Comparison of ENCODE assay signal across 12 cellular contexts in genomic region chr1:63868220-63868897, GRCh38.
DNase-seq lines count a peak whose midpoint lies in the region; ATAC-seq, FAIRE-seq and TF ChIP-seq lines count a peak whose summit lies in the region.
"Had no signal": no experiment of that assay in that cellular context is flagged by ENCODE, and none has a peak within 500 bp of the region (broad histone marks: within the 10 kb centered on the region; RNA-seq: fewer than 3 reads in every experiment).

No MANE protein-coding gene starts in this region.

- peaks cover 67% of the 10 kb centered on the region for H3K4me1 Mint-ChIP-seq in Calu3 (ENCODE audit: low read depth, unreplicated experiment)
- H3K4me1 Mint-ChIP-seq: activated CD4-positive, alpha-beta T cell treated with anti-CD3 and anti-CD28 coated beads, Interleukin-2, amount 10 ng/mL, durations not matched to agents 7 days and 5 days; memory B cell had no signal

- H3K79me2 ChIP-seq in GM12878 (ENCODE audit: control insufficient read depth, insufficient read depth, low read length): no peaks in the 10 kb centered on the region

- SMC1A ChIA-PET in GM12878 (lab: Charles Lee; ENCODE audit: uncharacterized antibody, unreplicated experiment): interaction anchor here (1.3 to 2.6 kb wide), 3 partner anchors 19 to 176 kb away, joined by 3 to 8 read pairs (median 5); no protein-coding TSS in a partner anchor

- H3K27me3 ChIP-seq in GM12878 (replicated peaks in 1 of 2; ENCODE audit: control insufficient read depth in 2 of 2, insufficient read depth in 2 of 2, low read length in 1 of 2) (0 out of 4 replicates have a peak, but pooled peaks cover 0 to 2% of the 10 kb centered on the region in 2 experiments), lung (ENCODE audit: control insufficient read depth, insufficient read depth) (no peaks in the 10 kb centered on the region)

- no peak for TF ChIP-seq POLR2A in GM12878 (IDR thresholded peaks at IDR 0.05; ENCODE audit: low read depth, low read length)

- H4K20me1 ChIP-seq in GM12878 (ENCODE audit: control insufficient read depth, insufficient read depth): no peaks in the 10 kb centered on the region; the same call in 1 of the 2 replicates

- BruUV-seq in Calu3 (replicated peaks; lab: Mats Ljungman, UMichigan): no TSS peak
- no TSS peak for BruUV-seq in GM12878 (replicated peaks; lab: Mats Ljungman, UMichigan)

- no peak overlapping the region for H2AFZ ChIP-seq in GM12878 (ENCODE audit: control insufficient read depth, low read depth, low read length)

- no peaks in the 10 kb centered on the region for H3K27me3 Mint-ChIP-seq in Calu3 (ENCODE audit: unreplicated experiment)

- DNase-seq in Calu3 (no peak), HT-29 (ENCODE audit: low spot score) (peak; percentile 28), GM12878 (ENCODE audit: low read depth, low spot score) (no peak), lung (ENCODE audit: low spot score) (no peak), SIG-M5 (lab: John Stamatoyannopoulos, UW) (no peak), globus pallidus (ENCODE audit: low spot score) (no peak), cerebellum (ENCODE audit: low spot score) (no peak), iPS-NIHi7 (ENCODE audit: extremely low spot score) (no peak)
- DNase-seq: activated CD4-positive, alpha-beta T cell treated with anti-CD3 and anti-CD28 coated beads, Interleukin-2, amount 10 ng/mL, durations not matched to agents 7 days and 5 days; COR-L47; OCI-M1 had no signal

- in situ Hi-C loops in GM12878 (cut with MboI): no loop called here

- H3K4me2 ChIP-seq in GM12878 (ENCODE audit: control insufficient read depth, insufficient read depth): no peak overlapping the region

- H3K27ac Mint-ChIP-seq in Calu3 (ENCODE audit: unreplicated experiment): peak overlapping the region; percentile 55
- H3K27ac Mint-ChIP-seq: activated CD4-positive, alpha-beta T cell treated with anti-CD3 and anti-CD28 coated beads, Interleukin-2, amount 10 ng/mL, durations not matched to agents 7 days and 5 days; memory B cell had no signal

- no peak for ATAC-seq in GM12878
- peak; percentile 34 for ATAC-seq in lung (ENCODE audit: insufficient read depth, low FRiP score)

- 29% methylated on average over 7 of the region's 7 CpGs for WGBS in GM12878 (ENCODE audit: insufficient coverage, insufficient replicate concordance, low lambda C conversion rate, missing lambda C conversion rate)
- 67 to 81% methylated on average over 7 of the region's 7 CpGs for WGBS in lung, 2 donors

- TF ChIP-seq CTCF in Calu3 (IDR thresholded peaks at IDR 0.05; ENCODE audit: unreplicated experiment): no peak
- TF ChIP-seq CTCF in GM12878 (IDR thresholded peaks at IDR 0.05 in 2 of 3, conservative IDR thresholded peaks at IDR 0.05 in 1 of 3; ENCODE audit: control insufficient read depth in 2 of 3, extremely low read depth in 1 of 3, insufficient read depth in 1 of 3, low read depth in 3 of 3, low read length in 3 of 3): no peak
- no peak for TF ChIP-seq CTCF in lung (IDR thresholded peaks at IDR 0.05; ENCODE audit: control extremely low read depth, extremely low read depth)

- H3K4me3 Mint-ChIP-seq in Calu3 (ENCODE audit: low read depth, unreplicated experiment): no peak overlapping the region
- H3K4me3 Mint-ChIP-seq: activated CD4-positive, alpha-beta T cell treated with anti-CD3 and anti-CD28 coated beads, Interleukin-2, amount 10 ng/mL, durations not matched to agents 7 days and 5 days; memory B cell had no signal

- no peak overlapping the region for H3K9ac ChIP-seq in GM12878 (ENCODE audit: control insufficient read depth, insufficient read depth, low read length)

- H3K9me3 Mint-ChIP-seq in Calu3 (ENCODE audit: low read depth, unreplicated experiment): peaks cover 2% of the 10 kb centered on the region
- H3K9me3 Mint-ChIP-seq: activated CD4-positive, alpha-beta T cell treated with anti-CD3 and anti-CD28 coated beads, Interleukin-2, amount 10 ng/mL, durations not matched to agents 7 days and 5 days; memory B cell had no signal

- intact Hi-C loops in Calu3 (cut with micrococcal nuclease; ENCODE audit: unreplicated experiment): loop anchor here (1.0 to 2.0 kb wide), 2 partner anchors 96 to 176 kb away; no protein-coding TSS in a partner anchor
- intact Hi-C loops in GM12878 (cut with micrococcal nuclease; ENCODE audit: unreplicated experiment): no loop called here

- POLR2A ChIA-PET in GM12878 (lab: Charles Lee): no interaction called here

- no peak for TF ChIP-seq EP300 in GM12878 (IDR thresholded peaks at IDR 0.05; ENCODE audit: borderline replicate concordance in 1 of 2, control insufficient read depth in 1 of 2, low read depth in 2 of 2, low read length in 2 of 2)

- H3K27ac ChIP-seq in GM12878 (ENCODE audit: control insufficient read depth, insufficient read depth) (no peak overlapping the region), lung (ENCODE audit: low read depth in 1 of 2, low read length in 1 of 2) (no peak overlapping the region)

- CTCF ChIA-PET in Calu3 (lab: Charles Lee) (interaction anchor here (0.6 to 1.8 kb wide), 8 partner anchors 24 to 269 kb away, joined by 3 to 18 read pairs (median 3); partner anchors contain the start of gene ROR1), GM12878 (lab: Yijun Ruan, JAX) (interaction anchor here (0.6 to 2.1 kb wide), 4 partner anchors 92 to 962 kb away, joined by 3 to 6 read pairs (median 4); no protein-coding TSS in a partner anchor)

- RAD21 ChIA-PET in GM12878 (lab: Charles Lee; ENCODE audit: unreplicated experiment): interaction anchor here (0.9 to 2.0 kb wide), 2 partner anchors 55 to 179 kb away, joined by 3 to 6 read pairs; no protein-coding TSS in a partner anchor

- H3K36me3 Mint-ChIP-seq in Calu3 (ENCODE audit: insufficient read depth, unreplicated experiment): no peaks in the 10 kb centered on the region
- H3K36me3 Mint-ChIP-seq: memory B cell had no signal

- no peak for FAIRE-seq in GM12878 (lab: Jason Lieb, UNC)

- H3K4me3 ChIP-seq in GM12878 (no peak overlapping the region), lung (no peak overlapping the region)

- no peaks in the 10 kb centered on the region for H3K36me3 ChIP-seq in GM12878 (ENCODE audit: control insufficient read depth in 2 of 2, insufficient read depth in 2 of 2, low read length in 1 of 2)
- no peaks in the 10 kb centered on the region for H3K36me3 ChIP-seq in lung (ENCODE audit: control insufficient read depth in 2 of 2, insufficient read depth in 2 of 2, low read length in 2 of 2)

- peak; percentile 45 for TF ChIP-seq RAD21 in GM12878 (IDR thresholded peaks at IDR 0.05; ENCODE audit: insufficient read depth, low read depth, low read length)

- H3K9me3 ChIP-seq in GM12878 (replicated peaks; ENCODE audit: control insufficient read depth, insufficient read depth, low read length) (no peaks in the 10 kb centered on the region), lung (ENCODE audit: control insufficient read depth in 2 of 2, insufficient read depth in 1 of 2, low read length in 1 of 2) (no peaks in the 10 kb centered on the region)

- H3K4me1 ChIP-seq in GM12878 (ENCODE audit: control insufficient read depth, insufficient read depth, low read length) (no peaks in the 10 kb centered on the region), lung (ENCODE audit: control insufficient read depth in 2 of 2, insufficient read depth in 2 of 2, low read length in 2 of 2) (peaks cover 1 to 23% of the 10 kb centered on the region in 2 donors)

TF ChIP-seq in GM12878, 131 proteins besides CTCF, POLR2A, EP300 and RAD21:
- no peak for TF ChIP-seq IRF4 (IDR thresholded peaks at IDR 0.05; ENCODE audit: low read depth, low read length)
- no peak for TF ChIP-seq RB1 (IDR thresholded peaks at IDR 0.05; ENCODE audit: borderline replicate concordance)
- TF ChIP-seq E2F8 (IDR thresholded peaks at IDR 0.05; ENCODE audit: low read depth, partially characterized antibody): no peak
- no peak for TF ChIP-seq NBN (IDR thresholded peaks at IDR 0.05)
- no peak for TF ChIP-seq RBBP5 (conservative IDR thresholded peaks at IDR 0.05)
- TF ChIP-seq SMC3 (IDR thresholded peaks at IDR 0.05; ENCODE audit: borderline replicate concordance, low read length): no peak
- no peak for TF ChIP-seq E2F4 (IDR thresholded peaks at IDR 0.05; ENCODE audit: low read depth, low read length)
- TF ChIP-seq MEF2A (IDR thresholded peaks at IDR 0.05; ENCODE audit: insufficient read depth, low read depth, low read length): no peak
- TF ChIP-seq CBX3 (IDR thresholded peaks at IDR 0.05; ENCODE audit: borderline replicate concordance, low read depth): no peak
